In the genomic region with DNA sequence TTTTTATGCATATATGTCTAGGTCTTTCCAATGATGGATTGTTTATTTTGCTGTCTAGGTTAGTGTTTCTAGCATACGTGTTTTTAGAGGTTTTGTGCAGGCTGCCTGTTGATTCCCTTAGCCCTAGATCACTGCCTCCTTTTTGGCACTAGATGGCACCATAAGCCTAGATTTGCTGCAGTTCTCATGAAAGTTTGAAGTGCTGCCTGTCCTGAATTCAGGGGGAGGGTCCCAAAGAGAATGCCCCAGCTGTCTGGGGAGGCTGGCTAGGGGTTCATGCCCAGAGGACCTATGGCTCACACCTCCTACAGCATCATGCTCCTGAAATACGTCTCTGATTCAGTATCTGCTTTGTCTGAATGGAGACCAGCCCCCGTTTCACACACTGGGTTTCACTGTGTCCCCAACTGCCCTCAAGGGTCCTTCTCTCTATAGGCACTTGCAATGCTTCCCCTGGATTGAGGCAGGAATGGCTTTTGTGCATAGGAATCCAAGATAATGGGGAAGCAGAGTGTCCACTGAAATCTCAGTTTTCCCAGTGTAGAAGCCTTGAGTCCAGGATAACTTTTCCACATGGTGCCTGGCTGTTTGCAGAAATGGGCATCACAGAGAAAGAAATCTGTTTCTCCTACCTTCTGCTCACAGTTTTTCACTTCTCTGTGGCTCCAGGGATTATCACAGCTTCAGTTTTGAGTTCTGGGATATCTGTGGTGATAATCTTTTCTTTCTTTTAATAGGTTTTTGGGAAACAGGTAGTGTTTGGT, we compare ENCODE assay signal across 9 cellular contexts. TPM values are rescaled to one million over a fixed set of nuclear protein-coding genes. Genes with fewer than 3 reads are reported as not detected.
DNase-seq lines count a peak whose midpoint lies in the region; ATAC-seq and TF ChIP-seq lines count a peak whose summit lies in the region.
"Had no signal": no experiment of that assay in that cellular context is flagged by ENCODE, and none has a peak within 500 bp of the region (broad histone marks: within the 10 kb centered on the region; RNA-seq: fewer than 3 reads in every experiment).

No MANE protein-coding gene starts in this region.

- H3K9me2 ChIP-seq in GM23248 (ENCODE audit: insufficient read depth) = no peaks in the 10 kb centered on the region

- peaks cover 19% of the 10 kb centered on the region for H3K27me3 Mint-ChIP-seq in activated CD4-positive, alpha-beta T cell treated with anti-CD3 and anti-CD28 coated beads, Interleukin-2, amount 10 ng/mL, durations not matched to agents 7 days and 5 days
- H3K27me3 Mint-ChIP-seq in effector memory CD8-positive, alpha-beta T cell = peaks cover 31 to 35% of the 10 kb centered on the region in 2 donors

- peak overlapping the region in 1 of 2 experiments; percentile 29 for H2BK12ac ChIP-seq in mesenchymal stem cell (ENCODE audit: low read length in 2 of 2)

- H4K20me1 ChIP-seq in GM23248 (ENCODE audit: insufficient read depth) = no peaks in the 10 kb centered on the region

- no peak overlapping the region for H3K18ac ChIP-seq in mesenchymal stem cell (ENCODE audit: low read depth in 1 of 2, low read length in 2 of 2)

- H3K9ac ChIP-seq in GM23248 (no peak overlapping the region), mesenchymal stem cell (ENCODE audit: low read length) (peak overlapping the region; percentile 2)

- H3K36me3 ChIP-seq in BJ (ENCODE audit: control insufficient read depth, insufficient read depth, low read length) = no peaks in the 10 kb centered on the region
- H3K36me3 ChIP-seq in GM23248 (ENCODE audit: low read depth) = no peaks in the 10 kb centered on the region
- H3K36me3 ChIP-seq in mesenchymal stem cell (ENCODE audit: control insufficient read depth in 1 of 2, insufficient read depth in 2 of 2, low read depth in 1 of 2, low read length in 2 of 2) = no peaks in the 10 kb centered on the region
- H3K36me3 ChIP-seq in testis (ENCODE audit: low read depth, missing control alignments) = no peaks in the 10 kb centered on the region

- H3K9me3 ChIP-seq in GM23248 (ENCODE audit: low read depth) (no peaks in the 10 kb centered on the region), mesenchymal stem cell (ENCODE audit: control insufficient read depth, low read length) (peaks cover 10% of the 10 kb centered on the region), testis (no peaks in the 10 kb centered on the region)

- H2AFZ ChIP-seq in GM23248 = peak overlapping the region; percentile 67
- H2AFZ ChIP-seq in mesenchymal stem cell (ENCODE audit: low read depth, low read length) = no peak overlapping the region

- H3K4me1 Mint-ChIP-seq in activated CD4-positive, alpha-beta T cell treated with anti-CD3 and anti-CD28 coated beads, Interleukin-2, amount 10 ng/mL, durations not matched to agents 7 days and 5 days = peaks cover 2% of the 10 kb centered on the region
- no peaks in the 10 kb centered on the region for H3K4me1 Mint-ChIP-seq in effector memory CD8-positive, alpha-beta T cell (ENCODE audit: low read depth in 2 of 2)

- TF ChIP-seq CTCF in BJ (IDR thresholded peaks at IDR 0.05; ENCODE audit: insufficient read depth, low read depth, low read length) (peak; percentile 85), testis (IDR thresholded peaks at IDR 0.05) (peak; percentile 33 to 55 (median 45))

- H3K4me3 Mint-ChIP-seq in activated CD4-positive, alpha-beta T cell treated with anti-CD3 and anti-CD28 coated beads, Interleukin-2, amount 10 ng/mL, durations not matched to agents 7 days and 5 days = no peak overlapping the region
- no peak overlapping the region for H3K4me3 Mint-ChIP-seq in effector memory CD8-positive, alpha-beta T cell

- in situ Hi-C loops in GM23248 (cut with MboI) = loop anchor here (25.0 kb wide), 2 partner anchors 661 to 861 kb away; no protein-coding TSS in a partner anchor

- H3K27ac Mint-ChIP-seq in activated CD4-positive, alpha-beta T cell treated with anti-CD3 and anti-CD28 coated beads, Interleukin-2, amount 10 ng/mL, durations not matched to agents 7 days and 5 days = no peak overlapping the region
- no peak overlapping the region for H3K27ac Mint-ChIP-seq in effector memory CD8-positive, alpha-beta T cell

- DNase-seq in BJ (ENCODE audit: low read depth) (no peak), GM23248 (peak; percentile 70), NCI-H526 (lab: John Stamatoyannopoulos, UW) (peak; percentile 37 to 77), mesenchymal stem cell (peak; percentile 74), testis (peak; percentile 52)
- DNase-seq in activated CD4-positive, alpha-beta T cell treated with anti-CD3 and anti-CD28 coated beads, Interleukin-2, amount 10 ng/mL, durations not matched to agents 7 days and 5 days = peak; percentile 61
- DNase-seq in effector memory CD8-positive, alpha-beta T cell = peak; percentile 45 to 49 (median 48)

- no peak overlapping the region for H3K4ac ChIP-seq in mesenchymal stem cell (ENCODE audit: low read depth in 1 of 2, low read length in 2 of 2)

- peak overlapping the region; percentile 13 for H3K4me2 ChIP-seq in GM23248 (ENCODE audit: unreplicated experiment)
- no peak overlapping the region for H3K4me2 ChIP-seq in mesenchymal stem cell (ENCODE audit: low read length, poor library complexity, severe bottlenecking)

- POLR2A ChIA-PET in BJ (lab: Charles Lee) = no interaction called here
- POLR2A ChIA-PET in activated CD4-positive, alpha-beta T cell treated with anti-CD3 and anti-CD28 coated beads, Interleukin-2, amount 10 ng/mL, durations not matched to agents 7 days and 5 days (lab: Charles Lee) = no interaction called here

- no peak overlapping the region for H4K8ac ChIP-seq in mesenchymal stem cell (ENCODE audit: low read length)

- CTCF ChIA-PET in BJ (lab: Yijun Ruan, JAX) = interaction anchor here (0.6 to 2.5 kb wide), 15 partner anchors 9 to 955 kb away, joined by 3 to 10 read pairs (median 3); a partner anchor contains a TSS
- CTCF ChIA-PET in activated CD4-positive, alpha-beta T cell treated with anti-CD3 and anti-CD28 coated beads, Interleukin-2, amount 10 ng/mL, durations not matched to agents 7 days and 5 days (lab: Charles Lee) = interaction anchor here (0.6 to 0.9 kb wide), 3 partner anchors 11 to 75 kb away, joined by 3 read pairs; no protein-coding TSS in a partner anchor

- no peak overlapping the region for H3K23ac ChIP-seq in mesenchymal stem cell (ENCODE audit: low read length in 2 of 2)

- peak; percentile 68 for ATAC-seq in effector memory CD8-positive, alpha-beta T cell (replicated peaks)
- ATAC-seq in GM19351 (IDR thresholded peaks at IDR 0.05; ENCODE audit: unreplicated experiment) = no peak

- no peak overlapping the region for H3K27ac ChIP-seq in GM23248
- H3K27ac ChIP-seq in mesenchymal stem cell (ENCODE audit: low read length, poor library complexity, severe bottlenecking) = no peak overlapping the region
- H3K27ac ChIP-seq in testis = no peak overlapping the region
- H3K27ac ChIP-seq: skin epidermis had no signal

- no peak overlapping the region for H2BK5ac ChIP-seq in mesenchymal stem cell (ENCODE audit: low read depth, low read length, poor library complexity, severe bottlenecking)

- H4K91ac ChIP-seq in mesenchymal stem cell (ENCODE audit: low read length) = no peak overlapping the region

- intact Hi-C loops in testis (cut with DNase I; ENCODE audit: low total_unique reads) = loop anchor here (10.0 kb wide), 1 partner anchor 153 kb away; no protein-coding TSS in a partner anchor

- no peak overlapping the region for H3K14ac ChIP-seq in mesenchymal stem cell (ENCODE audit: low read length in 2 of 2)

- H3K4me1 ChIP-seq in GM23248 (ENCODE audit: insufficient read depth) = peaks cover 12% of the 10 kb centered on the region
- no peaks in the 10 kb centered on the region for H3K4me1 ChIP-seq in mesenchymal stem cell (ENCODE audit: control insufficient read depth, insufficient read depth, low read depth, low read length)
- no peaks in the 10 kb centered on the region for H3K4me1 ChIP-seq in testis

- H3K79me1 ChIP-seq in mesenchymal stem cell (replicated peaks; ENCODE audit: low read length, poor library complexity, severe bottlenecking) = no peaks in the 10 kb centered on the region

- H3K79me2 ChIP-seq in GM23248 (ENCODE audit: insufficient read depth) = no peaks in the 10 kb centered on the region

- 14 to 16% methylated on average over 3 of the region's 3 CpGs for WGBS in GM23248 (ENCODE audit: low coverage in 1 of 2, low lambda C conversion rate in 2 of 2, missing lambda C conversion rate in 2 of 2), 2 experiments
- 23% methylated on average over 3 of the region's 3 CpGs for WGBS in mesenchymal stem cell
- 49 to 51% methylated on average over 3 of the region's 3 CpGs for WGBS in testis, 2 donors

- no peak overlapping the region for H3K4me3 ChIP-seq in BJ (ENCODE audit: low read depth, low read length)
- H3K4me3 ChIP-seq in GM23248 = no peak overlapping the region
- no peak overlapping the region for H3K4me3 ChIP-seq in mesenchymal stem cell (ENCODE audit: insufficient read depth in 1 of 2, low read depth in 1 of 2, low read length in 2 of 2)
- no peak overlapping the region for H3K4me3 ChIP-seq in testis
- H3K4me3 ChIP-seq: skin epidermis had no signal

- H2BK15ac ChIP-seq in mesenchymal stem cell (ENCODE audit: low read depth, poor library complexity, severe bottlenecking) = no peak overlapping the region

- no peak overlapping the region for H2BK120ac ChIP-seq in mesenchymal stem cell (ENCODE audit: low read depth, low read length)

- peaks cover 7% of the 10 kb centered on the region for H3K9me3 Mint-ChIP-seq in activated CD4-positive, alpha-beta T cell treated with anti-CD3 and anti-CD28 coated beads, Interleukin-2, amount 10 ng/mL, durations not matched to agents 7 days and 5 days
- H3K9me3 Mint-ChIP-seq in effector memory CD8-positive, alpha-beta T cell = no peaks in the 10 kb centered on the region

- H2AK5ac ChIP-seq in mesenchymal stem cell (ENCODE audit: low read length, severe bottlenecking) = no peak overlapping the region

- H3F3A ChIP-seq in GM23248 (ENCODE audit: insufficient read depth) = peaks cover 15% of the 10 kb centered on the region

- H3K27me3 ChIP-seq in BJ (ENCODE audit: control insufficient read depth, insufficient read depth, low read length) = no peaks in the 10 kb centered on the region
- no peaks in the 10 kb centered on the region for H3K27me3 ChIP-seq in GM23248 (replicated peaks; ENCODE audit: insufficient read depth)
- H3K27me3 ChIP-seq in mesenchymal stem cell (ENCODE audit: control insufficient read depth in 1 of 2, insufficient read depth in 1 of 2, low read length in 2 of 2) = no peaks in the 10 kb centered on the region
- no peaks in the 10 kb centered on the region for H3K27me3 ChIP-seq in testis

- H3K36me3 Mint-ChIP-seq in activated CD4-positive, alpha-beta T cell treated with anti-CD3 and anti-CD28 coated beads, Interleukin-2, amount 10 ng/mL, durations not matched to agents 7 days and 5 days (ENCODE audit: low read depth) = peaks cover 1% of the 10 kb centered on the region
- H3K36me3 Mint-ChIP-seq in effector memory CD8-positive, alpha-beta T cell (ENCODE audit: insufficient read depth) = no peaks in the 10 kb centered on the region

- TF ChIP-seq POLR2A in testis (IDR thresholded peaks at IDR 0.05) = no peak

RNA-seq across cellular contexts. Expression of a gene that starts 14.2 kb away (rescaled TPM):
- polyA plus RNA-seq in BJ (2011; rRNA removed) (744 and 1,028 TPM in 2 replicates), GM23248 (2016; fragmentation: Nextera tagmentation; extraction: Ambion mirVana) (255 and 258 TPM in 2 replicates), testis (ENCODE audit: insufficient read depth, low read depth, low replicate concordance) (67.8 TPM)
- 593 and 821 TPM in 2 replicates for polyA minus RNA-seq in BJ (2011; rRNA and poly(A)+ RNA removed)
- total RNA-seq in GM23248 (2014; rRNA removed; shearing (Covaris generic)) = 464 and 477 TPM in 2 replicates
- 10 to 100 TPM; 80.9 to 82.7 TPM for total RNA-seq in activated CD4-positive, alpha-beta T cell treated with anti-CD3 and anti-CD28 coated beads, Interleukin-2, amount 10 ng/mL, durations not matched to agents 7 days and 5 days
- polyA plus RNA-seq in mesenchymal stem cell (2013, experiment 1 of 2) = 177 TPM
- 174 TPM for polyA plus RNA-seq in mesenchymal stem cell (2013, experiment 2 of 2)
- 100 to 1,000 TPM in 1 of 2 donors, 10 to 100 TPM in 1; 96.2 to 110 TPM for total RNA-seq in testis
